Comparison of ENCODE assay signal across 35 cellular contexts in genomic region chr1:176682830-176683229, GRCh38.
"Had no signal": no experiment of that assay in that cellular context is flagged by ENCODE, and none has a peak within 500 bp of the region (broad histone marks: within the 10 kb centered on the region; RNA-seq: fewer than 3 reads in every experiment).

No MANE protein-coding gene starts in this region.

- DNase-seq: Karpas-422, Kasumi-1, MG63, MM.1S, MV-4-11, NCI-H1048, NCI-H1092, NCI-H1092 treated with DMSO at 0.1 percent for 48 hours, NCI-H1105, NCI-H1105 treated with DMSO at 0.1 percent for 48 hours, NCI-H1417, NCI-H1417 treated with DMSO at 0.1 percent for 48 hours, NCI-H1436, NCI-H1436 treated with DMSO at 0.1 percent for 48 hours, NCI-H146, NCI-H1694, NCI-H1694 treated with DMSO at 0.1 percent for 48 hours, NCI-H187, NCI-H187 treated with DMSO at 0.1 percent for 48 hours, NCI-H1930, NCI-H2029, NCI-H2029 treated with DMSO at 0.1 percent for 48 hours, NCI-H2081, NCI-H2081 treated with DMSO at 0.1 percent for 48 hours, NCI-H2107, NCI-H2171, NCI-H2171 treated with DMSO at 0.1 percent for 48 hours, NCI-H2227 treated with DMSO at 0.1 percent for 48 hours, NCI-H226, NCI-H345, NCI-H446, NCI-H446 treated with DMSO at 0.1 percent for 48 hours, NCI-H510A, NCI-H510A treated with DMSO at 0.1 percent for 48 hours, NCI-H524 treated with DMSO at 0.1 percent for 48 hours had no signal

- H3K4me3 ChIP-seq: MG63 had no signal

- H3K9me3 ChIP-seq: MG63 had no signal

- H3K36me3 ChIP-seq: MG63 had no signal
